17 cellular contexts compared by ENCODE assay signal in the genomic region with DNA sequence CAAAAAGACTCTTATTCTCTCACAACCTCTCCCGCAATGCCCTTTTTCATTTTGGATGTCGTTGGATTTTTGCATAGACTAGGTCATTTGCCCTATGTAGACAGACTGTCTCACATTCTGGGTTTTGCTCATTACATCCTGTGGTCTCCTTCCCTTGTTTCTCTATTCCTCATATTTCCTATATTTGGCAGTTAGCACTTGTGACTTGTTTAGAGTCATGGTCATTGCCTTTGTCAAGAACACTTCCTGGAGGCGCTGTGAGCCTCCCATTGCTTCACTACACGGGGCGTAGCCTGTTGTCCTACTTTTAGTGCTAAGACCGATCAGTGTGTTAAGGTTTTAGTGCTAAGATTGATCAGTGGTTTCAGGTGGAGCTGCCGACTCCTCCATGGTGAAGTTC. TPM values are rescaled to one million over a fixed set of nuclear protein-coding genes. Genes with fewer than 3 reads are reported as not detected.
DNase-seq lines count a peak whose midpoint lies in the region; ATAC-seq lines count a peak whose summit lies in the region.
"Had no signal": no experiment of that assay in that cellular context is flagged by ENCODE, and none has a peak within 500 bp of the region (broad histone marks: within the 10 kb centered on the region; RNA-seq: fewer than 3 reads in every experiment).

No MANE protein-coding gene starts in this region.

- H3K27ac ChIP-seq in naive thymus-derived CD4-positive, alpha-beta T cell (ENCODE audit: low read depth, low read length) = no peak overlapping the region
- H3K27ac ChIP-seq: 22Rv1, esophagus muscularis mucosa had no signal

- DNase-seq in DMS53 (lab: John Stamatoyannopoulos, UW) (peak; percentile 1), DMS53 treated with DMSO at 0.1 percent for 48 hours (lab: John Stamatoyannopoulos, UW; ENCODE audit: unreplicated experiment) (no peak), SHP77 (lab: John Stamatoyannopoulos, UW) (no peak)
- no peak for DNase-seq in T-helper 2 cell treated with Interferon-gamma antibody and Interleukin-4, amounts not matched to agents 5 μg/mL and 100 μg/mL, for 36 hours (ENCODE audit: low spot score)
- DNase-seq in naive thymus-derived CD4-positive, alpha-beta T cell = no peak
- DNase-seq in activated CD8-positive, alpha-beta memory T cell treated with anti-CD3 and anti-CD28 coated beads, Interleukin-2, amount 50 U/mL, for 48 hours = no peak
- DNase-seq: activated T-cell treated with anti-CD3 and anti-CD28 coated beads, Interleukin-2, amount 50 U/mL, for 24 hours; Calu3; hypothalamus; NCI-H1105 treated with DMSO at 0.1 percent for 48 hours; NCI-H510A treated with DMSO at 0.1 percent for 48 hours; stimulated activated CD4-positive, alpha-beta T cell treated with anti-CD3 and anti-CD28 coated beads, Interleukin-12 subunit alpha, Interleukin-12 subunit beta, amount 100 ng/mL, for 4 hours had no signal

- no peak overlapping the region for H3K4me3 Mint-ChIP-seq in T-helper 2 cell treated with Interferon-gamma antibody and Interleukin-4, amounts not matched to agents 5 μg/mL and 100 μg/mL, for 36 hours
- H3K4me3 Mint-ChIP-seq in naive thymus-derived CD4-positive, alpha-beta T cell = no peak overlapping the region
- H3K4me3 Mint-ChIP-seq: activated T-cell treated with anti-CD3 and anti-CD28 coated beads, Interleukin-2, amount 50 U/mL, for 24 hours had no signal

- POLR2A ChIA-PET in naive thymus-derived CD4-positive, alpha-beta T cell (lab: Charles Lee) = interaction anchor here (0.6 kb wide), 1 partner anchor 13 kb away, joined by 3 read pairs; no protein-coding TSS in a partner anchor

- H3K9me3 ChIP-seq in naive thymus-derived CD4-positive, alpha-beta T cell (ENCODE audit: control insufficient read depth in 2 of 3, low read length in 3 of 3) = no peaks in the 10 kb centered on the region
- H3K9me3 ChIP-seq: esophagus muscularis mucosa had no signal

- H3K27me3 ChIP-seq in naive thymus-derived CD4-positive, alpha-beta T cell (ENCODE audit: control insufficient read depth in 2 of 2, insufficient read depth in 2 of 2, low read length in 2 of 2) = no peaks in the 10 kb centered on the region
- H3K27me3 ChIP-seq: esophagus muscularis mucosa had no signal

- peaks cover 8 to 10% of the 10 kb centered on the region in 2 donors for H3K4me1 ChIP-seq in naive thymus-derived CD4-positive, alpha-beta T cell (ENCODE audit: control insufficient read depth in 2 of 2, insufficient read depth in 2 of 2, low read length in 2 of 2)
- H3K4me1 ChIP-seq: esophagus muscularis mucosa had no signal

- H3K27me3 Mint-ChIP-seq in T-helper 2 cell treated with Interferon-gamma antibody and Interleukin-4, amounts not matched to agents 5 μg/mL and 100 μg/mL, for 36 hours (ENCODE audit: low read depth) = no peaks in the 10 kb centered on the region
- H3K27me3 Mint-ChIP-seq in naive thymus-derived CD4-positive, alpha-beta T cell = no peaks in the 10 kb centered on the region
- H3K27me3 Mint-ChIP-seq: activated T-cell treated with anti-CD3 and anti-CD28 coated beads, Interleukin-2, amount 50 U/mL, for 24 hours had no signal

- H3K36me3 Mint-ChIP-seq in T-helper 2 cell treated with Interferon-gamma antibody and Interleukin-4, amounts not matched to agents 5 μg/mL and 100 μg/mL, for 36 hours (ENCODE audit: low read depth) = peaks cover 13% of the 10 kb centered on the region
- H3K36me3 Mint-ChIP-seq in naive thymus-derived CD4-positive, alpha-beta T cell = peaks cover 0 to 29% (median 20%) of the 10 kb centered on the region in 5 donors

- peaks cover 0 to 18% (median 0%) of the 10 kb centered on the region in 3 experiments for H3K36me3 ChIP-seq in naive thymus-derived CD4-positive, alpha-beta T cell (ENCODE audit: control insufficient read depth in 2 of 3, insufficient read depth in 3 of 3, low read length in 3 of 3)

- peaks cover 23% of the 10 kb centered on the region for H3K4me1 Mint-ChIP-seq in T-helper 2 cell treated with Interferon-gamma antibody and Interleukin-4, amounts not matched to agents 5 μg/mL and 100 μg/mL, for 36 hours (ENCODE audit: low read depth)
- H3K4me1 Mint-ChIP-seq in naive thymus-derived CD4-positive, alpha-beta T cell = peaks cover 8 to 32% (median 17%) of the 10 kb centered on the region in 7 donors

- peaks cover 5% of the 10 kb centered on the region for H3K9me3 Mint-ChIP-seq in T-helper 2 cell treated with Interferon-gamma antibody and Interleukin-4, amounts not matched to agents 5 μg/mL and 100 μg/mL, for 36 hours
- peaks cover 0 to 2% (median 0%) of the 10 kb centered on the region in 11 donors for H3K9me3 Mint-ChIP-seq in naive thymus-derived CD4-positive, alpha-beta T cell
- H3K9me3 Mint-ChIP-seq: activated T-cell treated with anti-CD3 and anti-CD28 coated beads, Interleukin-2, amount 50 U/mL, for 24 hours had no signal

- peak; percentile 62 for ATAC-seq in GM18867 (IDR thresholded peaks at IDR 0.05; ENCODE audit: unreplicated experiment)
- peak; percentile 74 for ATAC-seq in naive thymus-derived CD4-positive, alpha-beta T cell
- ATAC-seq in HG03432 (IDR thresholded peaks at IDR 0.05; ENCODE audit: unreplicated experiment) = no peak
- ATAC-seq: HCT116 had no signal

- intact Hi-C loops in naive thymus-derived CD4-positive, alpha-beta T cell (cut with micrococcal nuclease) = no loop called here

- no peak overlapping the region for H3K4me3 ChIP-seq in naive thymus-derived CD4-positive, alpha-beta T cell (ENCODE audit: low read length)
- H3K4me3 ChIP-seq: esophagus muscularis mucosa had no signal

- CTCF ChIA-PET in naive thymus-derived CD4-positive, alpha-beta T cell (lab: Charles Lee) = interaction anchor here (0.7 kb wide), 1 partner anchor 24 kb away, joined by 3 read pairs; no protein-coding TSS in a partner anchor

- H3K27ac Mint-ChIP-seq in T-helper 2 cell treated with Interferon-gamma antibody and Interleukin-4, amounts not matched to agents 5 μg/mL and 100 μg/mL, for 36 hours = peak overlapping the region; percentile 1
- peak overlapping the region in 1 of 9 donors; percentile 38 for H3K27ac Mint-ChIP-seq in naive thymus-derived CD4-positive, alpha-beta T cell
- H3K27ac Mint-ChIP-seq: activated T-cell treated with anti-CD3 and anti-CD28 coated beads, Interleukin-2, amount 50 U/mL, for 24 hours had no signal

RNA-seq across cellular contexts. Expression of a gene that starts 16.1 kb away (rescaled TPM):
- total RNA-seq in naive thymus-derived CD4-positive, alpha-beta T cell = 10 to 100 TPM; 52.9 to 88.8 (median 71.6) TPM
- polyA plus RNA-seq in naive thymus-derived CD4-positive, alpha-beta T cell = 10 to 100 TPM; 12.9 to 26.8 TPM
